ENCODE assay signal across 3 cellular contexts in the genomic region with DNA sequence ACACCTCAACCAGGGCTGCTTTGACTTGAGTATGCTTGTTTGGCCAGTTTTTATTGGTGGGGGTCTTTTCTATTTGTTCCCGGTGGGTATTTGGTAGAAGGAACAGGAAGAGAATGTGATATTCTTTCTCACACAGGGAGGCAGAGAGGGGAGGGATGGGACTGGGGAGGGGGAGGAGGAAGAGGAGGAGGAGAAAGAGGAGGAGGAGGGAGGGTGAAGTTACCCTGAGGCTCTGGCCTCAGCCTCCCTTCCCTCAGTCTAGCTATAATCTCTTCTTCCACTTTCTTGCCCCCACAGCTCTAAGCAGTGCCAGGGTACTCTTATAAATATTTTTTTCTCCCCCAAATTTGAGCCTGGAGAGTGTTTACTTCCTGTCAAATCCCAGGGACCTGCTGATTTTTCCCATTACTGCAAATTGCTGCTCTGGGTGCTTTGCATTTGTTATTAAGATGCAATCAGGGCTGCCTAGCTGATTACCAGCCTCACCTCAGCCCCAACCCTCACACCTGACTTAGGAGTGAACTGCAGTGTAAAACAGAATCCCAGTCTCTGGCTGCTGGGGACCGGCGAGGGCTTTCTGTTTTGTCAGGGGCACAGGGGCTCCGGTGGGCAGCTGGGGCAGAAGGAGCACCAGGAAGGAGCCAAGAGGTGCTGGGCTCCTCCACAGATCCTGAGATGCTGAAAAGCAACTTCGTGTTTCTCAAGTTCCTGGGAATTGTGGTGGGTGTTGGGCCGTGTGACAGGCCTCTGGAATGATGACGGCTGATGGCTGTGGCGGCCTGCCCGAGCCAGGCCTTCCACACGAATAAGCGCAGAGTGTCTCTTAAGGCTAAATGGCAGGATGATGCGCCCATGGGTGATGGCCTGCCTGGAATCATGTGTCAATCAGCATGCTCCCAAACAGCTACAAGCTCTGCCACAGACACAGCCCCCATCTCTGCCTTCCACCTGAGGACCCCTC.
TF ChIP-seq lines count a peak whose summit lies in the region.

No MANE protein-coding gene starts in this region.

TF ChIP-seq in SK-N-SH, 30 proteins besides CTCF, POLR2A, EP300 and RAD21 (continued from another document):
- TF ChIP-seq, protein P1, sequence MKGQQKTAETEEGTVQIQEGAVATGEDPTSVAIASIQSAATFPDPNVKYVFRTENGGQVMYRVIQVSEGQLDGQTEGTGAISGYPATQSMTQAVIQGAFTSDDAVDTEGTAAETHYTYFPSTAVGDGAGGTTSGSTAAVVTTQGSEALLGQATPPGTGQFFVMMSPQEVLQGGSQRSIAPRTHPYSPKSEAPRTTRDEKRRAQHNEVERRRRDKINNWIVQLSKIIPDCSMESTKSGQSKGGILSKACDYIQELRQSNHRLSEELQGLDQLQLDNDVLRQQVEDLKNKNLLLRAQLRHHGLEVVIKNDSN (IDR thresholded peaks at IDR 0.05; ENCODE audit: borderline replicate concordance, low read depth), result no peak

TF ChIP-seq in SK-N-SH treated with all-trans-retinoic acid at 6 μM for 48 hours, 23 proteins besides CTCF, POLR2A, EP300 and RAD21 (continued from another document):
- TF ChIP-seq, protein P2, sequence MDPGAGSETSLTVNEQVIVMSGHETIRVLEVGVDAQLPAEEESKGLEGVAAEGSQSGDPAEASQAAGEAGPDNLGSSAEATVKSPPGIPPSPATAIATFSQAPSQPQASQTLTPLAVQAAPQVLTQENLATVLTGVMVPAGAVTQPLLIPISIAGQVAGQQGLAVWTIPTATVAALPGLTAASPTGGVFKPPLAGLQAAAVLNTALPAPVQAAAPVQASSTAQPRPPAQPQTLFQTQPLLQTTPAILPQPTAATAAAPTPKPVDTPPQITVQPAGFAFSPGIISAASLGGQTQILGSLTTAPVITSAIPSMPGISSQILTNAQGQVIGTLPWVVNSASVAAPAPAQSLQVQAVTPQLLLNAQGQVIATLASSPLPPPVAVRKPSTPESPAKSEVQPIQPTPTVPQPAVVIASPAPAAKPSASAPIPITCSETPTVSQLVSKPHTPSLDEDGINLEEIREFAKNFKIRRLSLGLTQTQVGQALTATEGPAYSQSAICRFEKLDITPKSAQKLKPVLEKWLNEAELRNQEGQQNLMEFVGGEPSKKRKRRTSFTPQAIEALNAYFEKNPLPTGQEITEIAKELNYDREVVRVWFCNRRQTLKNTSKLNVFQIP (CRISPR knock-in tag; IDR thresholded peaks at IDR 0.05; ENCODE audit: borderline replicate concordance, low read depth), result no peak
- TF ChIP-seq CSRNP3 (CRISPR knock-in tag; IDR thresholded peaks at IDR 0.05) (no peak), TCF4 (CRISPR knock-in tag; IDR thresholded peaks at IDR 0.05; ENCODE audit: borderline replicate concordance) (no peak), BACH2 (CRISPR knock-in tag; IDR thresholded peaks at IDR 0.05; ENCODE audit: borderline replicate concordance) (no peak)
TF ChIP-seq in SK-N-SH treated with all-trans-retinoic acid at 6 μM for 48 hours: peak in this region for 0.

TF ChIP-seq in WTC11, 78 proteins besides CTCF, POLR2A, EP300 and RAD21 (continued from another document):
- TF ChIP-seq PREB (CRISPR knock-in tag; IDR thresholded peaks at IDR 0.05; ENCODE audit: borderline replicate concordance) (no peak), FOXK1 (CRISPR knock-in tag; IDR thresholded peaks at IDR 0.05) (no peak), MAX (CRISPR knock-in tag; IDR thresholded peaks at IDR 0.05) (no peak), RORB (CRISPR knock-in tag; IDR thresholded peaks at IDR 0.05) (no peak), JUN (CRISPR knock-in tag; IDR thresholded peaks at IDR 0.05) (no peak), GRHL2 (CRISPR knock-in tag; IDR thresholded peaks at IDR 0.05; ENCODE audit: insufficient replicate concordance, severe bottlenecking) (no peak), TCF7 (CRISPR knock-in tag; IDR thresholded peaks at IDR 0.05; ENCODE audit: low read depth) (no peak), ZMAT4 (CRISPR knock-in tag; IDR thresholded peaks at IDR 0.05) (no peak), FOXP4 (CRISPR knock-in tag; IDR thresholded peaks at IDR 0.05) (no peak)
- TF ChIP-seq, protein P3, sequence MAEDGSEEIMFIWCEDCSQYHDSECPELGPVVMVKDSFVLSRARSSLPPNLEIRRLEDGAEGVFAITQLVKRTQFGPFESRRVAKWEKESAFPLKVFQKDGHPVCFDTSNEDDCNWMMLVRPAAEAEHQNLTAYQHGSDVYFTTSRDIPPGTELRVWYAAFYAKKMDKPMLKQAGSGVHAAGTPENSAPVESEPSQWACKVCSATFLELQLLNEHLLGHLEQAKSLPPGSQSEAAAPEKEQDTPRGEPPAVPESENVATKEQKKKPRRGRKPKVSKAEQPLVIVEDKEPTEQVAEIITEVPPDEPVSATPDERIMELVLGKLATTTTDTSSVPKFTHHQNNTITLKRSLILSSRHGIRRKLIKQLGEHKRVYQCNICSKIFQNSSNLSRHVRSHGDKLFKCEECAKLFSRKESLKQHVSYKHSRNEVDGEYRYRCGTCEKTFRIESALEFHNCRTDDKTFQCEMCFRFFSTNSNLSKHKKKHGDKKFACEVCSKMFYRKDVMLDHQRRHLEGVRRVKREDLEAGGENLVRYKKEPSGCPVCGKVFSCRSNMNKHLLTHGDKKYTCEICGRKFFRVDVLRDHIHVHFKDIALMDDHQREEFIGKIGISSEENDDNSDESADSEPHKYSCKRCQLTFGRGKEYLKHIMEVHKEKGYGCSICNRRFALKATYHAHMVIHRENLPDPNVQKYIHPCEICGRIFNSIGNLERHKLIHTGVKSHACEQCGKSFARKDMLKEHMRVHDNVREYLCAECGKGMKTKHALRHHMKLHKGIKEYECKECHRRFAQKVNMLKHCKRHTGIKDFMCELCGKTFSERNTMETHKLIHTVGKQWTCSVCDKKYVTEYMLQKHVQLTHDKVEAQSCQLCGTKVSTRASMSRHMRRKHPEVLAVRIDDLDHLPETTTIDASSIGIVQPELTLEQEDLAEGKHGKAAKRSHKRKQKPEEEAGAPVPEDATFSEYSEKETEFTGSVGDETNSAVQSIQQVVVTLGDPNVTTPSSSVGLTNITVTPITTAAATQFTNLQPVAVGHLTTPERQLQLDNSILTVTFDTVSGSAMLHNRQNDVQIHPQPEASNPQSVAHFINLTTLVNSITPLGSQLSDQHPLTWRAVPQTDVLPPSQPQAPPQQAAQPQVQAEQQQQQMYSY (CRISPR knock-in tag; IDR thresholded peaks at IDR 0.05), result no peak
